Comparison of ENCODE assay signal across 8 cellular contexts in genomic region chr10:22250897-22251605, GRCh38. TPM values are rescaled to one million over a fixed set of nuclear protein-coding genes. Genes with fewer than 3 reads are reported as not detected.
A peak's percentile ranks its signal among the peaks of the same experiment; 100 is the strongest.
DNase-seq lines count a peak whose midpoint lies in the region; ATAC-seq lines count a peak whose summit lies in the region.

No MANE protein-coding gene starts in this region.

- in situ Hi-C loops in G401 (cut with HindIII; ENCODE audit: low sequenced_read_pairs) = no loop called here

- DNase-seq in G401 (ENCODE audit: low spot score) (peak; percentile 61), NCI-H748 (lab: John Stamatoyannopoulos, UW; ENCODE audit: unreplicated experiment) (peak; percentile 24), midbrain (lab: John Stamatoyannopoulos, UW) (peak; percentile 48), GF-D8 (lab: John Stamatoyannopoulos, UW) (no peak), NCI-H187 (lab: John Stamatoyannopoulos, UW) (no peak)
- peak; percentile 24 for DNase-seq in central memory CD4-positive, alpha-beta T cell

- ATAC-seq in GM21390 (IDR thresholded peaks at IDR 0.05; ENCODE audit: unreplicated experiment) (no peak), GM21367 (IDR thresholded peaks at IDR 0.05; ENCODE audit: unreplicated experiment) (no peak)

RNA-seq across cellular contexts. Expression of gene EBLN1, which starts 33.2 kb away (rescaled TPM):
- total RNA-seq in G401 (2014; rRNA removed; shearing (Covaris generic)) = 1.3 TPM in 1 of 2 replicates, not detected in the other

Comparison
In these comparisons a context has a peak if more than half of its experiments do, and no peak if none do; other contexts are left out.
1. DNase-seq: peak in G401 (single experiment), NCI-H748 (single experiment), central memory CD4-positive, alpha-beta T cell (single experiment) and midbrain (single experiment); none in GF-D8 (single experiment) and NCI-H187 (0 of 2).